ENCODE assay signal across 1 cellular context in genomic region chr2:21043744-21044532, GRCh38.
A peak's percentile ranks its signal among the peaks of the same experiment; 100 is the strongest.
TF ChIP-seq lines count a peak whose summit lies in the region.

A gene with protein sequence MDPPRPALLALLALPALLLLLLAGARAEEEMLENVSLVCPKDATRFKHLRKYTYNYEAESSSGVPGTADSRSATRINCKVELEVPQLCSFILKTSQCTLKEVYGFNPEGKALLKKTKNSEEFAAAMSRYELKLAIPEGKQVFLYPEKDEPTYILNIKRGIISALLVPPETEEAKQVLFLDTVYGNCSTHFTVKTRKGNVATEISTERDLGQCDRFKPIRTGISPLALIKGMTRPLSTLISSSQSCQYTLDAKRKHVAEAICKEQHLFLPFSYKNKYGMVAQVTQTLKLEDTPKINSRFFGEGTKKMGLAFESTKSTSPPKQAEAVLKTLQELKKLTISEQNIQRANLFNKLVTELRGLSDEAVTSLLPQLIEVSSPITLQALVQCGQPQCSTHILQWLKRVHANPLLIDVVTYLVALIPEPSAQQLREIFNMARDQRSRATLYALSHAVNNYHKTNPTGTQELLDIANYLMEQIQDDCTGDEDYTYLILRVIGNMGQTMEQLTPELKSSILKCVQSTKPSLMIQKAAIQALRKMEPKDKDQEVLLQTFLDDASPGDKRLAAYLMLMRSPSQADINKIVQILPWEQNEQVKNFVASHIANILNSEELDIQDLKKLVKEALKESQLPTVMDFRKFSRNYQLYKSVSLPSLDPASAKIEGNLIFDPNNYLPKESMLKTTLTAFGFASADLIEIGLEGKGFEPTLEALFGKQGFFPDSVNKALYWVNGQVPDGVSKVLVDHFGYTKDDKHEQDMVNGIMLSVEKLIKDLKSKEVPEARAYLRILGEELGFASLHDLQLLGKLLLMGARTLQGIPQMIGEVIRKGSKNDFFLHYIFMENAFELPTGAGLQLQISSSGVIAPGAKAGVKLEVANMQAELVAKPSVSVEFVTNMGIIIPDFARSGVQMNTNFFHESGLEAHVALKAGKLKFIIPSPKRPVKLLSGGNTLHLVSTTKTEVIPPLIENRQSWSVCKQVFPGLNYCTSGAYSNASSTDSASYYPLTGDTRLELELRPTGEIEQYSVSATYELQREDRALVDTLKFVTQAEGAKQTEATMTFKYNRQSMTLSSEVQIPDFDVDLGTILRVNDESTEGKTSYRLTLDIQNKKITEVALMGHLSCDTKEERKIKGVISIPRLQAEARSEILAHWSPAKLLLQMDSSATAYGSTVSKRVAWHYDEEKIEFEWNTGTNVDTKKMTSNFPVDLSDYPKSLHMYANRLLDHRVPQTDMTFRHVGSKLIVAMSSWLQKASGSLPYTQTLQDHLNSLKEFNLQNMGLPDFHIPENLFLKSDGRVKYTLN (N-terminal part only) (minus strand): TSS chr2:21044073. CDS start chr2:21043945, 128 bp downstream.

TF ChIP-seq in HepG2, 621 proteins besides CTCF, POLR2A, EP300 and RAD21 (continued from another document and continues in another):
- TF ChIP-seq MAFG (CRISPR knock-in tag; IDR thresholded peaks at IDR 0.05) (no peak), ZSCAN22 (CRISPR knock-in tag; IDR thresholded peaks at IDR 0.05) (no peak; the same call in 1 of the 2 replicates), IKZF1 (IDR thresholded peaks at IDR 0.05) (no peak), ZNF724P (CRISPR knock-in tag; IDR thresholded peaks at IDR 0.05; ENCODE audit: borderline replicate concordance) (peak; percentile 96), ARID4A (CRISPR knock-in tag; IDR thresholded peaks at IDR 0.05; ENCODE audit: borderline replicate concordance) (peak; percentile 78; the same call in 1 of the 2 replicates), ZNF431 (CRISPR knock-in tag; IDR thresholded peaks at IDR 0.05; ENCODE audit: borderline replicate concordance, low read depth) (peak; percentile 34; the same call in 1 of the 2 replicates), ZNF7 (CRISPR knock-in tag; IDR thresholded peaks at IDR 0.05) (no peak), ZNF441 (CRISPR knock-in tag; IDR thresholded peaks at IDR 0.05; ENCODE audit: borderline replicate concordance) (peak; percentile 94), ZNF333 (CRISPR knock-in tag; IDR thresholded peaks at IDR 0.05; ENCODE audit: borderline replicate concordance) (no peak), ZNF232 (CRISPR knock-in tag; IDR thresholded peaks at IDR 0.05; ENCODE audit: borderline replicate concordance) (peak; percentile 96), SIX4 (CRISPR knock-in tag; IDR thresholded peaks at IDR 0.05) (peak; percentile 84), ZHX2 (IDR thresholded peaks at IDR 0.05; ENCODE audit: low read depth) (no peak), ZHX2 (CRISPR knock-in tag; IDR thresholded peaks at IDR 0.05; ENCODE audit: borderline replicate concordance) (peak; percentile 95)
- TF ChIP-seq, protein P1, sequence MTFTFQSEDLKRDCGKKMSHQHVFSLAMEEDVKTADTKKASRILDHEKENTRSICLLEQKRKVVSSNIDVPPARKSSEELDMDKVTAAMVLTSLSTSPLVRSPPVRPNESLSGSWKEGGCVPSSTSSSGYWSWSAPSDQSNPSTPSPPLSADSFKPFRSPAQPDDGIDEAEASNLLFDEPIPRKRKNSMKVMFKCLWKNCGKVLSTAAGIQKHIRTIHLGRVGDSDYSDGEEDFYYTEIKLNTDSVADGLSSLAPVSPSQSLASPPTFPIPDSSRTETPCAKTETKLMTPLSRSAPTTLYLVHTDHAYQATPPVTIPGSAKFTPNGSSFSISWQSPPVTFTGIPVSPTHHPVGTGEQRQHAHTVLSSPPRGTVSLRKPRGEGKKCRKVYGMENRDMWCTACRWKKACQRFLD (CRISPR knock-in tag; IDR thresholded peaks at IDR 0.05; ENCODE audit: borderline replicate concordance) = peak; percentile 83; the same call in 1 of the 2 replicates
- TF ChIP-seq, protein P2, sequence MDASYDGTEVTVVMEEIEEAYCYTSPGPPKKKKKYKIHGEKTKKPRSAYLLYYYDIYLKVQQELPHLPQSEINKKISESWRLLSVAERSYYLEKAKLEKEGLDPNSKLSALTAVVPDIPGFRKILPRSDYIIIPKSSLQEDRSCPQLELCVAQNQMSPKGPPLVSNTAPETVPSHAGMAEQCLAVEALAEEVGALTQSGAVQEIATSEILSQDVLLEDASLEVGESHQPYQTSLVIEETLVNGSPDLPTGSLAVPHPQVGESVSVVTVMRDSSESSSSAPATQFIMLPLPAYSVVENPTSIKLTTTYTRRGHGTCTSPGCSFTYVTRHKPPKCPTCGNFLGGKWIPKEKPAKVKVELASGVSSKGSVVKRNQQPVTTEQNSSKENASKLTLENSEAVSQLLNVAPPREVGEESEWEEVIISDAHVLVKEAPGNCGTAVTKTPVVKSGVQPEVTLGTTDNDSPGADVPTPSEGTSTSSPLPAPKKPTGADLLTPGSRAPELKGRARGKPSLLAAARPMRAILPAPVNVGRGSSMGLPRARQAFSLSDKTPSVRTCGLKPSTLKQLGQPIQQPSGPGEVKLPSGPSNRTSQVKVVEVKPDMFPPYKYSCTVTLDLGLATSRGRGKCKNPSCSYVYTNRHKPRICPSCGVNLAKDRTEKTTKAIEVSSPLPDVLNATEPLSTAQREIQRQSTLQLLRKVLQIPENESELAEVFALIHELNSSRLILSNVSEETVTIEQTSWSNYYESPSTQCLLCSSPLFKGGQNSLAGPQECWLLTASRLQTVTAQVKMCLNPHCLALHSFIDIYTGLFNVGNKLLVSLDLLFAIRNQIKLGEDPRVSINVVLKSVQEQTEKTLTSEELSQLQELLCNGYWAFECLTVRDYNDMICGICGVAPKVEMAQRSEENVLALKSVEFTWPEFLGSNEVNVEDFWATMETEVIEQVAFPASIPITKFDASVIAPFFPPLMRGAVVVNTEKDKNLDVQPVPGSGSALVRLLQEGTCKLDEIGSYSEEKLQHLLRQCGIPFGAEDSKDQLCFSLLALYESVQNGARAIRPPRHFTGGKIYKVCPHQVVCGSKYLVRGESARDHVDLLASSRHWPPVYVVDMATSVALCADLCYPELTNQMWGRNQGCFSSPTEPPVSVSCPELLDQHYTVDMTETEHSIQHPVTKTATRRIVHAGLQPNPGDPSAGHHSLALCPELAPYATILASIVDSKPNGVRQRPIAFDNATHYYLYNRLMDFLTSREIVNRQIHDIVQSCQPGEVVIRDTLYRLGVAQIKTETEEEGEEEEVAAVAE (CRISPR knock-in tag; IDR thresholded peaks at IDR 0.05; ENCODE audit: borderline replicate concordance) = peak; percentile 57
- TF ChIP-seq, protein P3, sequence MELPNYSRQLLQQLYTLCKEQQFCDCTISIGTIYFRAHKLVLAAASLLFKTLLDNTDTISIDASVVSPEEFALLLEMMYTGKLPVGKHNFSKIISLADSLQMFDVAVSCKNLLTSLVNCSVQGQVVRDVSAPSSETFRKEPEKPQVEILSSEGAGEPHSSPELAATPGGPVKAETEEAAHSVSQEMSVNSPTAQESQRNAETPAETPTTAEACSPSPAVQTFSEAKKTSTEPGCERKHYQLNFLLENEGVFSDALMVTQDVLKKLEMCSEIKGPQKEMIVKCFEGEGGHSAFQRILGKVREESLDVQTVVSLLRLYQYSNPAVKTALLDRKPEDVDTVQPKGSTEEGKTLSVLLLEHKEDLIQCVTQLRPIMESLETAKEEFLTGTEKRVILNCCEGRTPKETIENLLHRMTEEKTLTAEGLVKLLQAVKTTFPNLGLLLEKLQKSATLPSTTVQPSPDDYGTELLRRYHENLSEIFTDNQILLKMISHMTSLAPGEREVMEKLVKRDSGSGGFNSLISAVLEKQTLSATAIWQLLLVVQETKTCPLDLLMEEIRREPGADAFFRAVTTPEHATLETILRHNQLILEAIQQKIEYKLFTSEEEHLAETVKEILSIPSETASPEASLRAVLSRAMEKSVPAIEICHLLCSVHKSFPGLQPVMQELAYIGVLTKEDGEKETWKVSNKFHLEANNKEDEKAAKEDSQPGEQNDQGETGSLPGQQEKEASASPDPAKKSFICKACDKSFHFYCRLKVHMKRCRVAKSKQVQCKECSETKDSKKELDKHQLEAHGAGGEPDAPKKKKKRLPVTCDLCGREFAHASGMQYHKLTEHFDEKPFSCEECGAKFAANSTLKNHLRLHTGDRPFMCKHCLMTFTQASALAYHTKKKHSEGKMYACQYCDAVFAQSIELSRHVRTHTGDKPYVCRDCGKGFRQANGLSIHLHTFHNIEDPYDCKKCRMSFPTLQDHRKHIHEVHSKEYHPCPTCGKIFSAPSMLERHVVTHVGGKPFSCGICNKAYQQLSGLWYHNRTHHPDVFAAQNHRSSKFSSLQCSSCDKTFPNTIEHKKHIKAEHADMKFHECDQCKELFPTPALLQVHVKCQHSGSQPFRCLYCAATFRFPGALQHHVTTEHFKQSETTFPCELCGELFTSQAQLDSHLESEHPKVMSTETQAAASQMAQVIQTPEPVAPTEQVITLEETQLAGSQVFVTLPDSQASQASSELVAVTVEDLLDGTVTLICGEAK (IDR thresholded peaks at IDR 0.05) = no peak
- TF ChIP-seq, protein P3 (CRISPR knock-in tag; IDR thresholded peaks at IDR 0.05) = peak; percentile 82
